Comparison of ENCODE assay signal across 8 cellular contexts in genomic region chr7:18494821-18495408, GRCh38. TPM values are rescaled to one million over a fixed set of nuclear protein-coding genes. Genes with fewer than 3 reads are reported as not detected.
DNase-seq lines count a peak whose midpoint lies in the region; ATAC-seq, FAIRE-seq and TF ChIP-seq lines count a peak whose summit lies in the region.

No MANE protein-coding gene starts in this region.

- DNase-seq in NCI-H2107 treated with DMSO at 0.1 percent for 48 hours (lab: John Stamatoyannopoulos, UW; ENCODE audit: unreplicated experiment): peak; percentile 89
- no peak for DNase-seq in NCI-H2107 (lab: John Stamatoyannopoulos, UW)
- no peak for DNase-seq in RCC 7860 (ENCODE audit: low spot score)
- DNase-seq in fibroblast of mammary gland (ENCODE audit: low read depth): peak; percentile 59
- peak; percentile 72 for DNase-seq in renal cortical epithelial cell (ENCODE audit: low read depth)
- no peak for DNase-seq in stimulated activated CD4-positive, alpha-beta T cell treated with anti-CD3 and anti-CD28 coated beads, Interleukin-2, amount 100 ng/mL, for 24 hours
- no peak for DNase-seq in stimulated activated CD4-positive, alpha-beta T cell treated with anti-CD3 and anti-CD28 coated beads, Interleukin-4, amount 100 ng/mL, for 24 hours

- no peak for TF ChIP-seq CTCF in fibroblast of mammary gland (conservative IDR thresholded peaks at IDR 0.05; ENCODE audit: control insufficient read depth, insufficient read depth, low read depth, low read length)

- H3K4me3 ChIP-seq in fibroblast of mammary gland (ENCODE audit: control insufficient read depth, low read depth, low read length): peak overlapping the region; percentile 11

- peak; percentile 55 for ATAC-seq in HG02885 (IDR thresholded peaks at IDR 0.05; ENCODE audit: poor library complexity, unreplicated experiment)

- peak; percentile 18 for FAIRE-seq in RCC 7860 (lab: Jason Lieb, UNC)

RNA-seq across cellular contexts. Expression of gene HDAC9, which starts 0.6 kb away (rescaled TPM):
- total RNA-seq in renal cortical epithelial cell: 41.8 and 97.6 TPM in 2 replicates

Comparison
In these comparisons a context has a peak if more than half of its experiments do, and no peak if none do; other contexts are left out.
1. DNase-seq: peak in NCI-H2107 treated with DMSO at 0.1 percent for 48 hours (single experiment), fibroblast of mammary gland (single experiment) and renal cortical epithelial cell (single experiment); none in NCI-H2107 (single experiment), RCC 7860 (single experiment), stimulated activated CD4-positive, alpha-beta T cell treated with anti-CD3 and anti-CD28 coated beads, Interleukin-2, amount 100 ng/mL, for 24 hours (0 of 2) and stimulated activated CD4-positive, alpha-beta T cell treated with anti-CD3 and anti-CD28 coated beads, Interleukin-4, amount 100 ng/mL, for 24 hours (single experiment).